In genomic region chr19:7376151-7376852, GRCh38 we compare ENCODE assay signal across 1 cellular context.
TF ChIP-seq lines count a peak whose summit lies in the region.

No MANE protein-coding gene starts in this region.

TF ChIP-seq in K562, 482 proteins besides CTCF, POLR2A, EP300 and RAD21:
- TF ChIP-seq NCOA1 (IDR thresholded peaks at IDR 0.05; ENCODE audit: low read depth) (no peak), ZNF830 (CRISPR knock-in tag; IDR thresholded peaks at IDR 0.05) (no peak), UBTF (IDR thresholded peaks at IDR 0.05; ENCODE audit: borderline replicate concordance in 1 of 2, low read depth in 2 of 2, low read length in 2 of 2) (no peak), CEBPZ (IDR thresholded peaks at IDR 0.05; ENCODE audit: borderline replicate concordance, low read depth, low read length) (no peak), CBFA2T2 (conservative IDR thresholded peaks at IDR 0.05) (0 out of 2 replicates have a peak, but pooled peaks have one; percentile 8)
